In genomic region chr18:40110455-40110854, GRCh38 we compare ENCODE assay signal across 30 cellular contexts.
"Had no signal": no experiment of that assay in that cellular context is flagged by ENCODE, and none has a peak within 500 bp of the region (broad histone marks: within the 10 kb centered on the region; RNA-seq: fewer than 3 reads in every experiment).

No MANE protein-coding gene starts in this region.

- DNase-seq: hypothalamus; immature natural killer cell; kidney; left colon; left ventricle myocardium inferior; mesendoderm; midbrain; mucosa of descending colon; naive thymus-derived CD4-positive, alpha-beta T cell; nucleus accumbens; pancreas; posterior cingulate gyrus; retina; right cardiac atrium; stimulated activated CD4-positive, alpha-beta T cell treated with anti-CD3 and anti-CD28 coated beads, Interleukin-12 subunit alpha, Interleukin-12 subunit beta, amount 100 ng/mL, for 4 hours; stimulated activated CD4-positive, alpha-beta T cell treated with anti-CD3 and anti-CD28 coated beads, Interleukin-15, amount 100 ng/mL, for 24 hours; stimulated activated CD4-positive, alpha-beta T cell treated with anti-CD3 and anti-CD28 coated beads, Interleukin-2, amount 100 ng/mL, for 24 hours; stimulated activated CD4-positive, alpha-beta T cell treated with anti-CD3 and anti-CD28 coated beads, Interleukin-4, amount 100 ng/mL, for 1 hour; stimulated activated naive B cell treated with anti-CD40 and anti-IgM and Interleukin-4, amounts not matched to agents 10 μg/mL and 1 μg/mL and 100 μg/mL, for 72 hours; stimulated activated naive CD8-positive, alpha-beta T cell treated with anti-CD3 and anti-CD28 coated beads, Interleukin-15, Interleukin-2, amounts not matched to agents 100 U/mL and 50 U/mL, for 24 hours; stomach; testis; thyroid gland; transverse colon; upper lobe of left lung had no signal

- H3K27ac ChIP-seq: left ventricle myocardium inferior, pancreas, prostate gland, skin epidermis, stomach, testis, thyroid gland, transverse colon, upper lobe of left lung, vagina had no signal

- ATAC-seq: left colon; mucosa of descending colon; naive thymus-derived CD4-positive, alpha-beta T cell; natural killer cell treated with Interleukin-12 subunit alpha and Interleukin-12 subunit beta and Interleukin-15 and Interleukin-18, amount 100 ng/mL, for 72 hours; pancreas; right cardiac atrium; sciatic nerve; stimulated activated naive B cell treated with anti-CD40 and anti-IgM and Interleukin-4, amounts not matched to agents 10 μg/mL and 1 μg/mL and 100 μg/mL, for 72 hours; stimulated activated naive CD8-positive, alpha-beta T cell treated with anti-CD3 and anti-CD28 coated beads, Interleukin-15, Interleukin-2, amounts not matched to agents 100 U/mL and 50 U/mL, for 24 hours had no signal
